ENCODE assay signal across 8 cellular contexts in genomic region chr1:32393832-32394140, GRCh38. TPM values are rescaled to one million over a fixed set of nuclear protein-coding genes. Genes with fewer than 3 reads are reported as not detected.
DNase-seq lines count a peak whose midpoint lies in the region; ATAC-seq, FAIRE-seq and TF ChIP-seq lines count a peak whose summit lies in the region.

No MANE protein-coding gene starts in this region.

- H3K4me1 ChIP-seq in H1 (replicated peaks in 1 of 4; ENCODE audit: control insufficient read depth in 3 of 4, insufficient read depth in 4 of 4, low read length in 3 of 4) (peaks cover 0 to 8% (median 3%) of the 10 kb centered on the region in 4 experiments; a peak in 4 of 7 replicates), muscle layer of duodenum (ENCODE audit: control insufficient read depth in 1 of 2, insufficient read depth in 2 of 2, low read length in 2 of 2) (peaks cover 8 to 21% of the 10 kb centered on the region in 2 donors), upper lobe of right lung (peaks cover 20% of the 10 kb centered on the region)

- peak overlapping the region; percentile 99 for H2BK5ac ChIP-seq in H1 (ENCODE audit: low read depth, low read length)

- H3K27me3 ChIP-seq in H1 (replicated peaks in 1 of 4; ENCODE audit: control insufficient read depth in 3 of 4, extremely low read depth in 1 of 4, insufficient read depth in 3 of 4, low read length in 3 of 4) (no peaks in the 10 kb centered on the region), muscle layer of duodenum (ENCODE audit: low read depth, low read length) (no peaks in the 10 kb centered on the region), upper lobe of right lung (no peaks in the 10 kb centered on the region)

- peaks cover 22% of the 10 kb centered on the region for H3K4me1 Mint-ChIP-seq in T-helper 17 cell

- peak overlapping the region; percentile 99 for H3K27ac Mint-ChIP-seq in T-helper 17 cell

- TF ChIP-seq EP300 in H1 (IDR thresholded peaks at IDR 0.05; ENCODE audit: borderline replicate concordance in 1 of 2, low read depth in 2 of 2, low read length in 2 of 2): no peak

- peak overlapping the region; percentile 88 for H3K18ac ChIP-seq in H1 (ENCODE audit: extremely low read depth, low read length)

- no peak overlapping the region; the same call in 1 of the 2 replicates for H2AK5ac ChIP-seq in H1 (ENCODE audit: low read depth, low read length)

- H3K9me3 ChIP-seq in T-helper 17 cell (ENCODE audit: control insufficient read depth, low read length, poor library complexity, severe bottlenecking) (no peaks in the 10 kb centered on the region), H1 (ENCODE audit: insufficient read depth in 2 of 2, low read depth in 1 of 2, low read length in 1 of 2) (no peaks in the 10 kb centered on the region), muscle layer of duodenum (ENCODE audit: control insufficient read depth in 1 of 2, low read length in 2 of 2) (no peaks in the 10 kb centered on the region), upper lobe of right lung (no peaks in the 10 kb centered on the region)

- peak overlapping the region; percentile 84 for H2BK12ac ChIP-seq in H1 (ENCODE audit: low read depth, low read length)

- no peak overlapping the region for H3K4ac ChIP-seq in H1 (replicated peaks; ENCODE audit: insufficient read length, low read depth, low read length)

- H2BK20ac ChIP-seq in H1 (ENCODE audit: low read length): no peak overlapping the region

- ATAC-seq in HG02973 (IDR thresholded peaks at IDR 0.05; ENCODE audit: unreplicated experiment) (peak; percentile 17), T-helper 17 cell (peak; percentile 26), upper lobe of right lung (peak; percentile 35)

- H3K79me1 ChIP-seq in H1 (ENCODE audit: low read depth, low read length): peaks cover 7% of the 10 kb centered on the region

- DNase-seq in NCI-H2196 (lab: John Stamatoyannopoulos, UW; ENCODE audit: unreplicated experiment): peak; percentile 52
- no peak for DNase-seq in NCI-H2196 treated with DMSO at 0.1 percent for 48 hours (lab: John Stamatoyannopoulos, UW; ENCODE audit: unreplicated experiment)
- DNase-seq in T-helper 17 cell: peak in 2 of 3 donors; percentile 23 to 35
- no peak for DNase-seq in H1 (ENCODE audit: low read depth in 1 of 2, low spot score in 2 of 2)
- DNase-seq in upper lobe of right lung: no peak
- no peak for DNase-seq in mesenteric fat pad (ENCODE audit: low spot score)

- no peak overlapping the region for H3K14ac ChIP-seq in H1 (ENCODE audit: insufficient read length)

- H4K8ac ChIP-seq in H1 (ENCODE audit: extremely low read depth, insufficient read depth, low read length): peak overlapping the region; percentile 100

- no peak overlapping the region for H2BK120ac ChIP-seq in H1 (replicated peaks; ENCODE audit: low read depth, low read length)

- FAIRE-seq in H1 (lab: Jason Lieb, UNC): no peak

- CTCF ChIA-PET in H1 (lab: Charles Lee; ENCODE audit: partially characterized antibody): no interaction called here

- H3K4me3 ChIP-seq in H1 (ENCODE audit: extremely low read depth in 1 of 4, insufficient read depth in 2 of 4, low read depth in 3 of 4, low read length in 4 of 4) (peak overlapping the region; percentile 79 to 100 (median 94)), muscle layer of duodenum (ENCODE audit: low read depth in 1 of 2, low read length in 2 of 2) (peak overlapping the region; percentile 92), upper lobe of right lung (peak overlapping the region; percentile 96)

- 0 out of 2 replicates have a peak overlapping the region, but pooled peaks have one; percentile 38 for H2AFZ ChIP-seq in H1 (ENCODE audit: low read length)

- H3K23ac ChIP-seq in H1 (ENCODE audit: insufficient read length): no peak overlapping the region

- POLR2A ChIA-PET in H1 (lab: Charles Lee; ENCODE audit: partially characterized antibody): interaction anchor here (0.6 to 3.8 kb wide), 25 partner anchors 9 to 384 kb away, joined by 3 to 13 read pairs (median 4); partner anchors contain the start of genes FAM229A, IQCC, MARCKSL1 and RBBP4

- H3K23me2 ChIP-seq in H1 (ENCODE audit: low read depth, low read length): peaks cover 4% of the 10 kb centered on the region; the same call in 1 of the 2 replicates

- H3K4me2 ChIP-seq in H1 (ENCODE audit: insufficient read depth in 1 of 2, low read depth in 2 of 2, low read length in 2 of 2): peak overlapping the region; percentile 84 to 90

- 5% methylated on average over 15 of the region's 15 CpGs; no CpG with 5 or more reads in 1 of the 2 experiments for WGBS in H1 (ENCODE audit: extremely low coverage in 1 of 2, insufficient coverage in 1 of 2, insufficient read length in 1 of 2, insufficient replicate concordance in 2 of 2, low coverage in 1 of 2, low lambda C conversion rate in 2 of 2, missing lambda C conversion rate in 1 of 2), 2 experiments

- H4K91ac ChIP-seq in H1 (replicated peaks; ENCODE audit: insufficient read length, low read length): no peak overlapping the region

- H3K36me3 ChIP-seq in H1 (ENCODE audit: control insufficient read depth in 2 of 4, insufficient read depth in 4 of 4, low read length in 3 of 4) (peaks cover 3 to 15% (median 11%) of the 10 kb centered on the region in 4 experiments; a peak in 5 of 8 replicates), muscle layer of duodenum (ENCODE audit: control insufficient read depth in 1 of 2, insufficient read depth in 2 of 2, low read length in 2 of 2) (peaks cover 16 to 23% of the 10 kb centered on the region in 2 donors), upper lobe of right lung (peaks cover 20% of the 10 kb centered on the region)

- intact Hi-C loops in upper lobe of right lung (cut with DNase I): no loop called here

- no peak for TF ChIP-seq POLR2A in H1 (IDR thresholded peaks at IDR 0.05; ENCODE audit: control extremely low read depth in 1 of 2, low read depth in 2 of 2, low read length in 2 of 2)

- peak overlapping the region; percentile 47 for H4K5ac ChIP-seq in H1 (ENCODE audit: insufficient read length, low read depth, low read length)

- TF ChIP-seq CTCF in H1 (IDR thresholded peaks at IDR 0.05; ENCODE audit: control extremely low read depth in 1 of 3, insufficient read depth in 1 of 3, low read depth in 1 of 3, low read length in 3 of 3) (no peak), upper lobe of right lung (IDR thresholded peaks at IDR 0.05) (no peak)

- peak overlapping the region; percentile 66 to 99 (median 97) for H3K9ac ChIP-seq in H1 (replicated peaks in 1 of 4; ENCODE audit: extremely low read depth in 1 of 4, low read depth in 3 of 4, low read length in 3 of 4)

- H4K20me1 ChIP-seq in H1 (replicated peaks in 1 of 2; ENCODE audit: control insufficient read depth in 1 of 2, insufficient read depth in 2 of 2, low read length in 2 of 2): peaks cover 0 to 6% of the 10 kb centered on the region in 2 experiments

- H3K79me2 ChIP-seq in H1 (ENCODE audit: control insufficient read depth in 1 of 2, insufficient read depth in 2 of 2, low read length in 2 of 2): peaks cover 4 to 29% of the 10 kb centered on the region in 2 experiments

- H3K56ac ChIP-seq in H1 (replicated peaks; ENCODE audit: insufficient read length, low read depth, low read length): no peak overlapping the region

- H3K27me3 Mint-ChIP-seq in T-helper 17 cell: no peaks in the 10 kb centered on the region

- H3K27ac ChIP-seq in H1 (ENCODE audit: low read depth, low read length): peak overlapping the region; percentile 95
- H3K27ac ChIP-seq in muscle layer of duodenum (ENCODE audit: low read length): peak overlapping the region; percentile 91
- H3K27ac ChIP-seq in upper lobe of right lung: peak overlapping the region; percentile 88

- peaks cover 5% of the 10 kb centered on the region for H3K36me3 Mint-ChIP-seq in T-helper 17 cell (ENCODE audit: low read depth)

- peak overlapping the region; percentile 100 for H3K4me3 Mint-ChIP-seq in T-helper 17 cell

- no peak overlapping the region for H2BK15ac ChIP-seq in H1 (ENCODE audit: low read length)

- TF ChIP-seq RAD21 in H1 (IDR thresholded peaks at IDR 0.05 in 1 of 2, conservative IDR thresholded peaks at IDR 0.05 in 1 of 2; ENCODE audit: low read depth in 2 of 2, low read length in 2 of 2): no peak

RNA-seq across cellular contexts. Expression of gene BSDC1, which starts 0.5 kb away (rescaled TPM):
- total RNA-seq in T-helper 17 cell (100 to 1,000 TPM; 177 to 181 TPM), upper lobe of right lung (67.6 TPM), mesenteric fat pad (63.2 TPM)
- total RNA-seq in H1 (2021; fragmentation: NEBNext Ultra II Directional; extraction: Animal tissue kit (Norgen Biotek cat#: 25700)): 40.7 and 42.9 TPM in 2 replicates
- 23.3 and 24.8 TPM in 2 replicates for polyA plus RNA-seq in H1 (2011; rRNA removed)
- 33.0 TPM for polyA plus RNA-seq in H1 (2011; cell fraction: cytosol; rRNA removed)
- 50.6 TPM for polyA plus RNA-seq in H1 (2011; cell fraction: nucleus; rRNA removed)
- 31.2 to 34.6 TPM (median 32.6 TPM) in 4 replicates for polyA plus RNA-seq in H1 (2012, experiment 1 of 2)
- 27.9 TPM for polyA plus RNA-seq in H1 (2012, experiment 2 of 2)
- polyA plus RNA-seq in H1 (2013, experiment 1 of 2): 29.6 TPM
- 27.2 TPM for polyA plus RNA-seq in H1 (2013, experiment 2 of 2)
- 33.0 and 33.3 TPM in 2 replicates for polyA minus RNA-seq in H1 (2011; rRNA and poly(A)+ RNA removed)
- 19.5 TPM for polyA minus RNA-seq in H1 (2011; cell fraction: cytosol; rRNA and poly(A)+ RNA removed)
- polyA minus RNA-seq in H1 (2011; cell fraction: nucleus; rRNA and poly(A)+ RNA removed): 33.1 TPM

RNA-seq across cellular contexts. Expression of gene TSSK3, which starts 31.4 kb away (rescaled TPM):
- 1 to 10 TPM in 1 of 2 donors, not detected in 1; 1.2 TPM for total RNA-seq in T-helper 17 cell
- 1.2 and 1.5 TPM in 2 replicates for total RNA-seq in H1 (2021; fragmentation: NEBNext Ultra II Directional; extraction: Animal tissue kit (Norgen Biotek cat#: 25700))
- 1.2 and 1.9 TPM in 2 replicates for polyA plus RNA-seq in H1 (2011; rRNA removed)
- polyA plus RNA-seq in H1 (2011; cell fraction: cytosol; rRNA removed): 1.1 TPM
- 2.3 TPM for polyA plus RNA-seq in H1 (2011; cell fraction: nucleus; rRNA removed)
- polyA plus RNA-seq in H1 (2012, experiment 1 of 2): 1.1 to 2.7 TPM (median 2.0 TPM) in 4 replicates
- polyA plus RNA-seq in H1 (2012, experiment 2 of 2): 0.75 TPM
- 0.97 TPM for polyA plus RNA-seq in H1 (2013, experiment 1 of 2)
- polyA plus RNA-seq in H1 (2013, experiment 2 of 2): 1.8 TPM
- 0.76 and 1.2 TPM in 2 replicates for polyA minus RNA-seq in H1 (2011; rRNA and poly(A)+ RNA removed)
- not detected for polyA minus RNA-seq in H1 (2011; cell fraction: cytosol; rRNA and poly(A)+ RNA removed)
- polyA minus RNA-seq in H1 (2011; cell fraction: nucleus; rRNA and poly(A)+ RNA removed): 2.7 TPM
- 2.5 TPM for total RNA-seq in upper lobe of right lung
- total RNA-seq in mesenteric fat pad: 1.2 TPM

RNA-seq across cellular contexts. Expression of gene FAM229A, which starts 31.5 kb away (rescaled TPM):
- 10 to 100 TPM; 30.1 to 32.9 TPM for total RNA-seq in T-helper 17 cell
- total RNA-seq in H1 (2021; fragmentation: NEBNext Ultra II Directional; extraction: Animal tissue kit (Norgen Biotek cat#: 25700)): 4.1 and 4.2 TPM in 2 replicates
- 4.2 and 7.5 TPM in 2 replicates for polyA plus RNA-seq in H1 (2011; rRNA removed)
- polyA plus RNA-seq in H1 (2011; cell fraction: cytosol; rRNA removed): 6.3 TPM
- 19.5 TPM for polyA plus RNA-seq in H1 (2011; cell fraction: nucleus; rRNA removed)
- 3.5 to 5.0 TPM (median 4.1 TPM) in 4 replicates for polyA plus RNA-seq in H1 (2012, experiment 1 of 2)
- 4.7 TPM for polyA plus RNA-seq in H1 (2012, experiment 2 of 2)
- 3.7 TPM for polyA plus RNA-seq in H1 (2013, experiment 1 of 2)
- 2.8 TPM for polyA plus RNA-seq in H1 (2013, experiment 2 of 2)
- 1.7 and 2.6 TPM in 2 replicates for polyA minus RNA-seq in H1 (2011; rRNA and poly(A)+ RNA removed)
- polyA minus RNA-seq in H1 (2011; cell fraction: cytosol; rRNA and poly(A)+ RNA removed): 1.0 TPM
- polyA minus RNA-seq in H1 (2011; cell fraction: nucleus; rRNA and poly(A)+ RNA removed): 5.4 TPM
- 9.3 TPM for total RNA-seq in upper lobe of right lung
- 6.2 TPM for total RNA-seq in mesenteric fat pad

RNA-seq across cellular contexts. Expression of gene MARCKSL1, which starts 57.8 kb away (rescaled TPM):
- total RNA-seq in T-helper 17 cell (10 to 100 TPM; 18.4 to 24.4 TPM), upper lobe of right lung (44.5 TPM), mesenteric fat pad (51.8 TPM)
- 536 and 557 TPM in 2 replicates for total RNA-seq in H1 (2021; fragmentation: NEBNext Ultra II Directional; extraction: Animal tissue kit (Norgen Biotek cat#: 25700))
- 558 and 618 TPM in 2 replicates for polyA plus RNA-seq in H1 (2011; rRNA removed)
- 499 TPM for polyA plus RNA-seq in H1 (2011; cell fraction: cytosol; rRNA removed)
- 234 TPM for polyA plus RNA-seq in H1 (2011; cell fraction: nucleus; rRNA removed)
- polyA plus RNA-seq in H1 (2012, experiment 1 of 2): 381 to 528 TPM (median 488 TPM) in 4 replicates
- 579 TPM for polyA plus RNA-seq in H1 (2012, experiment 2 of 2)
- 490 TPM for polyA plus RNA-seq in H1 (2013, experiment 1 of 2)
- polyA plus RNA-seq in H1 (2013, experiment 2 of 2): 500 TPM
- 278 and 338 TPM in 2 replicates for polyA minus RNA-seq in H1 (2011; rRNA and poly(A)+ RNA removed)
- 161 TPM for polyA minus RNA-seq in H1 (2011; cell fraction: cytosol; rRNA and poly(A)+ RNA removed)
- 161 TPM for polyA minus RNA-seq in H1 (2011; cell fraction: nucleus; rRNA and poly(A)+ RNA removed)

Comparison
In these comparisons a context has a peak if more than half of its experiments do, and no peak if none do; other contexts are left out.
1. DNase-seq: peak in NCI-H2196 (single experiment) and T-helper 17 cell (2 of 3); none in NCI-H2196 treated with DMSO at 0.1 percent for 48 hours (single experiment), H1 (0 of 2), upper lobe of right lung (single experiment) and mesenteric fat pad (single experiment).
2. Peak in every context shown above with its lines, with median percentiles within 50 percentile points of each other: ATAC-seq, H3K27ac ChIP-seq and H3K4me3 ChIP-seq.